9 cellular contexts compared by ENCODE assay signal in genomic region chr17:76709077-76709950, GRCh38. TPM values are rescaled to one million over a fixed set of nuclear protein-coding genes. Genes with fewer than 3 reads are reported as not detected.
A peak's percentile ranks its signal among the peaks of the same experiment; 100 is the strongest.
DNase-seq lines count a peak whose midpoint lies in the region; ATAC-seq and TF ChIP-seq lines count a peak whose summit lies in the region.
"Had no signal": no experiment of that assay in that cellular context is flagged by ENCODE, and none has a peak within 500 bp of the region (broad histone marks: within the 10 kb centered on the region; RNA-seq: fewer than 3 reads in every experiment).

No MANE protein-coding gene starts in this region.

- TF ChIP-seq CTCF in glutamatergic neuron (IDR thresholded peaks at IDR 0.05; ENCODE audit: partially characterized antibody, unreplicated experiment) = no peak
- no peak for TF ChIP-seq CTCF in omental fat pad (IDR thresholded peaks at IDR 0.05)

- DNase-seq in activated naive CD4-positive, alpha-beta T cell treated with anti-CD3 and anti-CD28 coated beads for 36 hours = no peak
- DNase-seq in activated naive CD4-positive, alpha-beta T cell treated with anti-CD3 and anti-CD28 coated beads, Interleukin-2, amount 50 U/mL, for 72 hours (ENCODE audit: low spot score in 2 of 2) = no peak
- no peak for DNase-seq in activated CD8-positive, alpha-beta T cell treated with anti-CD3 and anti-CD28 coated beads, Interleukin-2, amount 10 ng/mL, durations not matched to agents 7 days and 5 days
- DNase-seq in glutamatergic neuron (peak; percentile 77), omental fat pad (ENCODE audit: low spot score) (peak; percentile 48), HuH-7.5 (ENCODE audit: low spot score) (no peak)
- DNase-seq in activated CD4-positive, CD25-positive, alpha-beta regulatory T cell (lab: John Stamatoyannopoulos, UW) = no peak

- peak overlapping the region; percentile 46 for H3K4me3 Mint-ChIP-seq in activated naive CD4-positive, alpha-beta T cell treated with anti-CD3 and anti-CD28 coated beads for 36 hours
- peak overlapping the region; percentile 64 for H3K4me3 Mint-ChIP-seq in activated CD8-positive, alpha-beta T cell treated with anti-CD3 and anti-CD28 coated beads, Interleukin-2, amount 10 ng/mL, durations not matched to agents 7 days and 5 days
- H3K4me3 Mint-ChIP-seq in glutamatergic neuron (ENCODE audit: unreplicated experiment) = peak overlapping the region; percentile 96

- POLR2A ChIA-PET in activated CD8-positive, alpha-beta T cell treated with anti-CD3 and anti-CD28 coated beads, Interleukin-2, amount 10 ng/mL, durations not matched to agents 7 days and 5 days (lab: Charles Lee) = no interaction called here

- no peaks in the 10 kb centered on the region for H3K27me3 Mint-ChIP-seq in activated naive CD4-positive, alpha-beta T cell treated with anti-CD3 and anti-CD28 coated beads for 36 hours (ENCODE audit: low read depth)
- peaks cover 5% of the 10 kb centered on the region for H3K27me3 Mint-ChIP-seq in activated CD8-positive, alpha-beta T cell treated with anti-CD3 and anti-CD28 coated beads, Interleukin-2, amount 10 ng/mL, durations not matched to agents 7 days and 5 days (ENCODE audit: low read depth)
- peaks cover 11% of the 10 kb centered on the region for H3K27me3 Mint-ChIP-seq in glutamatergic neuron (ENCODE audit: unreplicated experiment)

- no peak overlapping the region for H3K27ac Mint-ChIP-seq in activated naive CD4-positive, alpha-beta T cell treated with anti-CD3 and anti-CD28 coated beads for 36 hours
- H3K27ac Mint-ChIP-seq in activated naive CD4-positive, alpha-beta T cell treated with anti-CD3 and anti-CD28 coated beads, Interleukin-2, amount 50 U/mL, for 72 hours = no peak overlapping the region
- H3K27ac Mint-ChIP-seq in activated CD8-positive, alpha-beta T cell treated with anti-CD3 and anti-CD28 coated beads, Interleukin-2, amount 10 ng/mL, durations not matched to agents 7 days and 5 days = no peak overlapping the region
- H3K27ac Mint-ChIP-seq in glutamatergic neuron (ENCODE audit: unreplicated experiment) = peak overlapping the region; percentile 98

- no peak for ATAC-seq in activated naive CD4-positive, alpha-beta T cell treated with anti-CD3 and anti-CD28 coated beads, Interleukin-2, amount 50 U/mL, for 72 hours
- no peak for ATAC-seq in activated CD8-positive, alpha-beta T cell treated with anti-CD3 and anti-CD28 coated beads, Interleukin-2, amount 10 ng/mL, durations not matched to agents 7 days and 5 days
- ATAC-seq in omental fat pad (ENCODE audit: low FRiP score) (peak; percentile 68), HG02870 (IDR thresholded peaks at IDR 0.05; ENCODE audit: unreplicated experiment) (no peak)
- ATAC-seq: GM12878 had no signal

- no peaks in the 10 kb centered on the region for H3K36me3 Mint-ChIP-seq in activated naive CD4-positive, alpha-beta T cell treated with anti-CD3 and anti-CD28 coated beads for 36 hours (ENCODE audit: low read depth)
- H3K36me3 Mint-ChIP-seq in activated naive CD4-positive, alpha-beta T cell treated with anti-CD3 and anti-CD28 coated beads, Interleukin-2, amount 50 U/mL, for 72 hours = peaks cover 0 to 3% of the 10 kb centered on the region in 2 donors
- H3K36me3 Mint-ChIP-seq in activated CD8-positive, alpha-beta T cell treated with anti-CD3 and anti-CD28 coated beads, Interleukin-2, amount 10 ng/mL, durations not matched to agents 7 days and 5 days (ENCODE audit: low read depth) = peaks cover 11% of the 10 kb centered on the region
- no peaks in the 10 kb centered on the region for H3K36me3 Mint-ChIP-seq in glutamatergic neuron (ENCODE audit: unreplicated experiment)

- no peaks in the 10 kb centered on the region for H3K9me3 Mint-ChIP-seq in activated naive CD4-positive, alpha-beta T cell treated with anti-CD3 and anti-CD28 coated beads for 36 hours
- H3K9me3 Mint-ChIP-seq in activated naive CD4-positive, alpha-beta T cell treated with anti-CD3 and anti-CD28 coated beads, Interleukin-2, amount 50 U/mL, for 72 hours = no peaks in the 10 kb centered on the region
- no peaks in the 10 kb centered on the region for H3K9me3 Mint-ChIP-seq in activated CD8-positive, alpha-beta T cell treated with anti-CD3 and anti-CD28 coated beads, Interleukin-2, amount 10 ng/mL, durations not matched to agents 7 days and 5 days (ENCODE audit: insufficient read depth)
- H3K9me3 Mint-ChIP-seq in glutamatergic neuron (ENCODE audit: unreplicated experiment) = peaks cover 20% of the 10 kb centered on the region

- peaks cover 13% of the 10 kb centered on the region for H3K4me1 Mint-ChIP-seq in activated naive CD4-positive, alpha-beta T cell treated with anti-CD3 and anti-CD28 coated beads for 36 hours (ENCODE audit: low read depth)
- peaks cover 33% of the 10 kb centered on the region for H3K4me1 Mint-ChIP-seq in activated CD8-positive, alpha-beta T cell treated with anti-CD3 and anti-CD28 coated beads, Interleukin-2, amount 10 ng/mL, durations not matched to agents 7 days and 5 days (ENCODE audit: low read depth)
- peaks cover 46% of the 10 kb centered on the region for H3K4me1 Mint-ChIP-seq in glutamatergic neuron (ENCODE audit: low read depth, unreplicated experiment)

- intact Hi-C loops in activated naive CD4-positive, alpha-beta T cell treated with anti-CD3 and anti-CD28 coated beads for 36 hours (cut with micrococcal nuclease) = no loop called here

- CTCF ChIA-PET in activated naive CD4-positive, alpha-beta T cell treated with anti-CD3 and anti-CD28 coated beads for 36 hours (lab: Charles Lee) = interaction anchor here (0.9 to 1.0 kb wide), 3 partner anchors 10 to 186 kb away, joined by 3 to 6 read pairs (median 3); no protein-coding TSS in a partner anchor
- CTCF ChIA-PET in activated CD8-positive, alpha-beta T cell treated with anti-CD3 and anti-CD28 coated beads, Interleukin-2, amount 10 ng/mL, durations not matched to agents 7 days and 5 days (lab: Charles Lee) = interaction anchor here (1.1 to 2.5 kb wide), 3 partner anchors 18 to 85 kb away, joined by 3 to 11 read pairs (median 3); no protein-coding TSS in a partner anchor

RNA-seq across cellular contexts. Expression of gene MXRA7, which starts 1.5 kb away (rescaled TPM):
- 1 to 10 TPM; 3.8 to 4.2 TPM for total RNA-seq in activated naive CD4-positive, alpha-beta T cell treated with anti-CD3 and anti-CD28 coated beads for 36 hours
- total RNA-seq in activated naive CD4-positive, alpha-beta T cell treated with anti-CD3 and anti-CD28 coated beads, Interleukin-2, amount 50 U/mL, for 72 hours = 1 to 10 TPM; 4.8 to 9.1 TPM
- total RNA-seq in activated CD8-positive, alpha-beta T cell treated with anti-CD3 and anti-CD28 coated beads, Interleukin-2, amount 10 ng/mL, durations not matched to agents 7 days and 5 days = 10 to 100 TPM; 12.4 to 13.3 TPM
- total RNA-seq in glutamatergic neuron (ENCODE audit: unreplicated experiment) (236 TPM), omental fat pad (100 to 1,000 TPM; 150 to 231 (median 194) TPM)

RNA-seq across cellular contexts. Expression of gene JMJD6, which starts 17.1 kb away (rescaled TPM):
- total RNA-seq in activated naive CD4-positive, alpha-beta T cell treated with anti-CD3 and anti-CD28 coated beads for 36 hours = 10 to 100 TPM; 33.0 to 33.6 TPM
- 10 to 100 TPM; 82.3 to 91.0 TPM for total RNA-seq in activated naive CD4-positive, alpha-beta T cell treated with anti-CD3 and anti-CD28 coated beads, Interleukin-2, amount 50 U/mL, for 72 hours
- total RNA-seq in activated CD8-positive, alpha-beta T cell treated with anti-CD3 and anti-CD28 coated beads, Interleukin-2, amount 10 ng/mL, durations not matched to agents 7 days and 5 days = 10 to 100 TPM; 59.3 to 61.2 TPM
- total RNA-seq in glutamatergic neuron (ENCODE audit: unreplicated experiment) = 39.0 TPM
- 10 to 100 TPM; 17.7 to 40.4 (median 30.4) TPM for total RNA-seq in omental fat pad

RNA-seq across cellular contexts. Expression of gene METTL23, which starts 17.3 kb away (rescaled TPM):
- total RNA-seq in activated naive CD4-positive, alpha-beta T cell treated with anti-CD3 and anti-CD28 coated beads for 36 hours = 10 to 100 TPM; 18.9 to 20.0 TPM
- total RNA-seq in activated naive CD4-positive, alpha-beta T cell treated with anti-CD3 and anti-CD28 coated beads, Interleukin-2, amount 50 U/mL, for 72 hours = 10 to 100 TPM; 13.9 to 30.0 TPM
- 10 to 100 TPM; 39.6 to 44.7 TPM for total RNA-seq in activated CD8-positive, alpha-beta T cell treated with anti-CD3 and anti-CD28 coated beads, Interleukin-2, amount 10 ng/mL, durations not matched to agents 7 days and 5 days
- total RNA-seq in glutamatergic neuron (ENCODE audit: unreplicated experiment) (24.3 TPM), omental fat pad (10 to 100 TPM; 13.6 to 30.2 (median 26.9) TPM)

RNA-seq across cellular contexts. Expression of gene SRSF2, which starts 27.8 kb away (rescaled TPM):
- total RNA-seq in activated naive CD4-positive, alpha-beta T cell treated with anti-CD3 and anti-CD28 coated beads for 36 hours = 100 to 1,000 TPM; 241 to 263 TPM
- total RNA-seq in activated naive CD4-positive, alpha-beta T cell treated with anti-CD3 and anti-CD28 coated beads, Interleukin-2, amount 50 U/mL, for 72 hours = 100 to 1,000 TPM; 242 to 351 TPM
- 100 to 1,000 TPM; 420 to 444 TPM for total RNA-seq in activated CD8-positive, alpha-beta T cell treated with anti-CD3 and anti-CD28 coated beads, Interleukin-2, amount 10 ng/mL, durations not matched to agents 7 days and 5 days
- total RNA-seq in glutamatergic neuron (ENCODE audit: unreplicated experiment) (188 TPM), omental fat pad (100 to 1,000 TPM; 208 to 463 (median 244) TPM)

RNA-seq across cellular contexts. Expression of gene MFSD11, which starts 28.6 kb away (rescaled TPM):
- total RNA-seq in activated naive CD4-positive, alpha-beta T cell treated with anti-CD3 and anti-CD28 coated beads for 36 hours = 10 to 100 TPM; 15.0 to 15.8 TPM
- total RNA-seq in activated naive CD4-positive, alpha-beta T cell treated with anti-CD3 and anti-CD28 coated beads, Interleukin-2, amount 50 U/mL, for 72 hours = 10 to 100 TPM; 23.2 to 24.1 TPM
- total RNA-seq in activated CD8-positive, alpha-beta T cell treated with anti-CD3 and anti-CD28 coated beads, Interleukin-2, amount 10 ng/mL, durations not matched to agents 7 days and 5 days = 10 to 100 TPM; 22.1 to 22.8 TPM
- total RNA-seq in glutamatergic neuron (ENCODE audit: unreplicated experiment) (33.7 TPM), omental fat pad (10 to 100 TPM; 17.9 to 38.9 (median 26.3) TPM)

Comparison
In these comparisons a context has a peak if more than half of its experiments do, and no peak if none do; other contexts are left out.
1. DNase-seq: peak in glutamatergic neuron (single experiment) and omental fat pad (single experiment); none in activated naive CD4-positive, alpha-beta T cell treated with anti-CD3 and anti-CD28 coated beads for 36 hours (single experiment), activated naive CD4-positive, alpha-beta T cell treated with anti-CD3 and anti-CD28 coated beads, Interleukin-2, amount 50 U/mL, for 72 hours (0 of 2), activated CD8-positive, alpha-beta T cell treated with anti-CD3 and anti-CD28 coated beads, Interleukin-2, amount 10 ng/mL, durations not matched to agents 7 days and 5 days (single experiment), activated CD4-positive, CD25-positive, alpha-beta regulatory T cell (0 of 4) and HuH-7.5 (single experiment).
2. H3K4me3 Mint-ChIP-seq: peak in every context shown above with its lines; median percentile 96 in glutamatergic neuron; 64 in activated CD8-positive, alpha-beta T cell treated with anti-CD3 and anti-CD28 coated beads, Interleukin-2, amount 10 ng/mL, durations not matched to agents 7 days and 5 days; 46 in activated naive CD4-positive, alpha-beta T cell treated with anti-CD3 and anti-CD28 coated beads for 36 hours.
3. RNA of gene MXRA7, which starts 1.5 kb away (total RNA-seq): 236 TPM in glutamatergic neuron (single experiment) and 150 to 231 TPM in omental fat pad; 12.4 to 13.3 TPM in activated CD8-positive, alpha-beta T cell treated with anti-CD3 and anti-CD28 coated beads, Interleukin-2, amount 10 ng/mL, durations not matched to agents 7 days and 5 days, 4.8 to 9.1 TPM in activated naive CD4-positive, alpha-beta T cell treated with anti-CD3 and anti-CD28 coated beads, Interleukin-2, amount 50 U/mL, for 72 hours and 3.8 to 4.2 TPM in activated naive CD4-positive, alpha-beta T cell treated with anti-CD3 and anti-CD28 coated beads for 36 hours; every median in the first group is over 10 times any median in the second.